ENCODE assay signal across 16 cellular contexts in genomic region chr7:117087639-117088396, GRCh38.
DNase-seq lines count a peak whose midpoint lies in the region; ATAC-seq and TF ChIP-seq lines count a peak whose summit lies in the region.
"Had no signal": no experiment of that assay in that cellular context is flagged by ENCODE, and none has a peak within 500 bp of the region (broad histone marks: within the 10 kb centered on the region; RNA-seq: fewer than 3 reads in every experiment).

No MANE protein-coding gene starts in this region.

- H3K4me3 Mint-ChIP-seq in effector memory CD8-positive, alpha-beta T cell: peak overlapping the region in 1 of 2 donors; percentile 32
- peak overlapping the region; percentile 17 to 46 for H3K4me3 Mint-ChIP-seq in stimulated activated naive CD8-positive, alpha-beta T cell treated with anti-CD3 and anti-CD28 coated beads, Interleukin-15, amount 100 ng/mL, for 72 hours

- H3K9me3 ChIP-seq in cardiac muscle cell (ENCODE audit: low read depth) (no peaks in the 10 kb centered on the region), SK-N-MC (ENCODE audit: low read depth, low read length) (no peaks in the 10 kb centered on the region), heart left ventricle (no peaks in the 10 kb centered on the region), right lobe of liver (no peaks in the 10 kb centered on the region)
- H3K9me3 ChIP-seq: SK-N-SH, vagina had no signal

- no peak overlapping the region for H3K9ac ChIP-seq in SK-N-MC (ENCODE audit: insufficient read length)
- H3K9ac ChIP-seq: SK-N-SH had no signal

- H3K4me1 Mint-ChIP-seq in effector memory CD8-positive, alpha-beta T cell (ENCODE audit: low read depth in 2 of 2): peaks cover 15 to 23% of the 10 kb centered on the region in 2 donors
- peaks cover 24% of the 10 kb centered on the region for H3K4me1 Mint-ChIP-seq in stimulated activated naive CD8-positive, alpha-beta T cell treated with anti-CD3 and anti-CD28 coated beads, Interleukin-15, amount 100 ng/mL, for 72 hours

- H3K27me3 ChIP-seq in cardiac muscle cell: no peaks in the 10 kb centered on the region
- no peaks in the 10 kb centered on the region for H3K27me3 ChIP-seq in heart left ventricle
- H3K27me3 ChIP-seq in right lobe of liver: no peaks in the 10 kb centered on the region
- H3K27me3 ChIP-seq: vagina had no signal

- H3K4me1 ChIP-seq in cardiac muscle cell (ENCODE audit: low read depth): peaks cover 32% of the 10 kb centered on the region
- H3K4me1 ChIP-seq in heart left ventricle: peaks cover 0 to 56% (median 21%) of the 10 kb centered on the region in 12 donors
- H3K4me1 ChIP-seq in right lobe of liver: no peaks in the 10 kb centered on the region

- 81 to 87% (median 85%) methylated on average over 4 of the region's 4 CpGs for WGBS in heart left ventricle, 4 donors
- 78% methylated on average over 4 of the region's 4 CpGs for WGBS in right lobe of liver (ENCODE audit: insufficient coverage, low coverage, low lambda C conversion rate, missing lambda C conversion rate)

- intact Hi-C loops in Right ventricle myocardium inferior (cut with DNase I) (no loop called here), heart left ventricle (cut with DNase I) (no loop called here), right lobe of liver (cut with DNase I) (no loop called here)

- no peak for ATAC-seq in Right ventricle myocardium inferior
- ATAC-seq in effector memory CD8-positive, alpha-beta T cell (replicated peaks): peak; percentile 22
- ATAC-seq in stimulated activated naive CD8-positive, alpha-beta T cell treated with anti-CD3 and anti-CD28 coated beads, Interleukin-15, amount 100 ng/mL, for 72 hours: peak; percentile 49
- ATAC-seq in heart left ventricle: no peak
- ATAC-seq in right lobe of liver: no peak
- ATAC-seq: left ventricle myocardium superior had no signal

- no peaks in the 10 kb centered on the region for H3K36me3 ChIP-seq in cardiac muscle cell
- no peaks in the 10 kb centered on the region for H3K36me3 ChIP-seq in SK-N-MC (ENCODE audit: insufficient read depth, low read length)
- H3K36me3 ChIP-seq in heart left ventricle: no peaks in the 10 kb centered on the region
- H3K36me3 ChIP-seq in right lobe of liver: no peaks in the 10 kb centered on the region
- H3K36me3 ChIP-seq: vagina had no signal

- no peak overlapping the region for H3K27ac Mint-ChIP-seq in effector memory CD8-positive, alpha-beta T cell
- peak overlapping the region in 1 of 2 donors; percentile 35 for H3K27ac Mint-ChIP-seq in stimulated activated naive CD8-positive, alpha-beta T cell treated with anti-CD3 and anti-CD28 coated beads, Interleukin-15, amount 100 ng/mL, for 72 hours

- H3K4me3 ChIP-seq in cardiac muscle cell (no peak overlapping the region), SK-N-MC (no peak overlapping the region), heart left ventricle (no peak overlapping the region), right lobe of liver (no peak overlapping the region)
- H3K4me3 ChIP-seq: vagina had no signal

- DNase-seq in cardiac muscle cell (ENCODE audit: low read depth in 1 of 2, low spot score in 1 of 2): peak in 1 of 2 donors; percentile 8
- DNase-seq in Right ventricle myocardium inferior (ENCODE audit: missing footprints): no peak
- DNase-seq in SK-N-MC (ENCODE audit: low read depth, low spot score): no peak
- DNase-seq in effector memory CD8-positive, alpha-beta T cell: no peak
- no peak for DNase-seq in stimulated activated naive CD8-positive, alpha-beta T cell treated with anti-CD3 and anti-CD28 coated beads, Interleukin-15, amount 100 ng/mL, for 72 hours
- DNase-seq in heart left ventricle: no peak
- DNase-seq in right lobe of liver: no peak
- no peak for DNase-seq in iPS-NIHi11 (ENCODE audit: low spot score)
- DNase-seq: ACHN; activated CD8-positive, alpha-beta memory T cell treated with anti-CD3 and anti-CD28 coated beads, Interleukin-2, amount 50 U/mL, for 4 hours; activated naive CD4-positive, alpha-beta T cell treated with Interleukin-2 at 50 U/mL for 16 hours; caudate nucleus; left ventricle myocardium superior; NCI-H1694 treated with DMSO at 0.1 percent for 48 hours; SK-N-SH had no signal

- H3K27me3 Mint-ChIP-seq in effector memory CD8-positive, alpha-beta T cell: no peaks in the 10 kb centered on the region
- no peaks in the 10 kb centered on the region for H3K27me3 Mint-ChIP-seq in stimulated activated naive CD8-positive, alpha-beta T cell treated with anti-CD3 and anti-CD28 coated beads, Interleukin-15, amount 100 ng/mL, for 72 hours

- TF ChIP-seq POLR2A in heart left ventricle (IDR thresholded peaks at IDR 0.05) (no peak), right lobe of liver (IDR thresholded peaks at IDR 0.05) (no peak)

- H3K36me3 Mint-ChIP-seq in effector memory CD8-positive, alpha-beta T cell (ENCODE audit: insufficient read depth): no peaks in the 10 kb centered on the region

- TF ChIP-seq CTCF in cardiac muscle cell (IDR thresholded peaks at IDR 0.05; ENCODE audit: low read depth, low read length): no peak
- no peak for TF ChIP-seq CTCF in heart left ventricle (IDR thresholded peaks at IDR 0.05)
- TF ChIP-seq CTCF in right lobe of liver (IDR thresholded peaks at IDR 0.05): no peak

- H3K27ac ChIP-seq in cardiac muscle cell (peak overlapping the region; percentile 31), SK-N-MC (peak overlapping the region; percentile 55; the same call in 1 of the 2 replicates), heart left ventricle (no peak overlapping the region), right lobe of liver (no peak overlapping the region)
- H3K27ac ChIP-seq: vagina had no signal

- no peaks in the 10 kb centered on the region for H3K9me3 Mint-ChIP-seq in effector memory CD8-positive, alpha-beta T cell
- no peaks in the 10 kb centered on the region for H3K9me3 Mint-ChIP-seq in stimulated activated naive CD8-positive, alpha-beta T cell treated with anti-CD3 and anti-CD28 coated beads, Interleukin-15, amount 100 ng/mL, for 72 hours

Comparison
In these comparisons a context has a peak if more than half of its experiments do, and no peak if none do; other contexts are left out.
1. H3K27ac ChIP-seq: peak in cardiac muscle cell (single experiment) and SK-N-MC (single experiment); none in heart left ventricle (0 of 12) and right lobe of liver (0 of 3).
2. ATAC-seq: peak in effector memory CD8-positive, alpha-beta T cell (single experiment) and stimulated activated naive CD8-positive, alpha-beta T cell treated with anti-CD3 and anti-CD28 coated beads, Interleukin-15, amount 100 ng/mL, for 72 hours (single experiment); none in Right ventricle myocardium inferior (single experiment), heart left ventricle (0 of 4) and right lobe of liver (0 of 4).